ENCODE assay signal across 1 cellular context in the genomic region with DNA sequence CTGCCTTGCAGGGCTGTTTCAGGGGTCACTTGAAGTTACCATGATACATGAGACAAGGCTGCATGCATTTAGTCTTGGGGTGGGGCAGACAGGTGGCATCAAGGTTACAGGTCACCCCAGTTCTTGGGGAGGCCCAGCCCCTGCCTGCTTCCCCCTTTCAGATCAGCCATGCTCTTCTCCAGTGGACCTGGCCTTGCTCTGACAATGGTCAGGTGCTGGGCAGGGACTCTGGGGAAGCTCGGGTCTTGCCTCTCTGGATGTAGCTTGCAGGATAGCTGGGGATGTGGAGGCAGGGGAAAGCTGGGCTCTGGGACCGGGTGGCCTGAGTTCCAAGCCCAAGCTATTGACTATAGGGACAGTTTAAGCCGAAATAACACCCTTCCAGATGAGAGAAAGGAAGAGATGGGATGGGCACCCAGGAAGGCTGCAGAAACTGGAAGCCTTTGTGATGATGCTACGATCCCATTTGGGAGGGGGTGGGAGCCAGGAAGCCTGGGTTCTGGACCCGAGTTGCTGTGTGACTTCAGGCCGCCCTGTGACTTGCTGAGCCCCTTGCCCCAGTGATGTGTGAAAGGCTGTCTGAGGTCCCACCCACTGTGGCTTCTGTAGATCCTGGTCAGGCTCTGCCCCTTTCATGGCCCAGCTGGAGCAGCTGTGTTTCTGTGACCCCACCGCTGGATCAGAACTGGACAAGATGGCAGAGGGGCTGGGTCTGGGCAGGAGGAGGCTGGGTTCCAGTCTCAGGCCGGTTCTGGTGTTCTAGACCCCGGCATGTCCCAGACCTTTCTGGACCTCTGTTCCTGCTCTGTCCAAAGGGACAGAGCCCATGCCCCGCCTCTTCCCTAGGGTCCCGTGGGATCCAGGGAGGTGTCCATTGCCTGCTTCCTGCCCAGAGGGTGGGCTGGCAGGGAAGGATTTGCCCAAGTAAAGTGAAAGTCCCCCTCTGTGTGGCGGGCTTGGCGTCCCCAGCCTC.
TF ChIP-seq lines count a peak whose summit lies in the region.

No MANE protein-coding gene starts in this region.

TF ChIP-seq in H1, 55 proteins besides CTCF, POLR2A, EP300 and RAD21:
- TF ChIP-seq GTF2F1 (IDR thresholded peaks at IDR 0.05; ENCODE audit: borderline replicate concordance, low read depth, low read length) (no peak), RNF2 (IDR thresholded peaks at IDR 0.05; ENCODE audit: borderline replicate concordance, low read depth, low read length, missing control alignments, poor library complexity, severe bottlenecking) (no peak), CTBP2 (IDR thresholded peaks at IDR 0.05; ENCODE audit: borderline replicate concordance, insufficient read depth, insufficient read length, low read length) (no peak), ASH2L (IDR thresholded peaks at IDR 0.05; ENCODE audit: low read length) (no peak), CEBPB (IDR thresholded peaks at IDR 0.05; ENCODE audit: low read depth, low read length) (no peak), HDAC6 (IDR thresholded peaks at IDR 0.05; ENCODE audit: low read depth, low read length) (no peak), POLR2AphosphoS5 (IDR thresholded peaks at IDR 0.05; ENCODE audit: low read depth, low read length) (no peak), RXRA (IDR thresholded peaks at IDR 0.05; ENCODE audit: insufficient read depth, low read depth, low read length) (no peak), RBBP5 (IDR thresholded peaks at IDR 0.05; ENCODE audit: borderline replicate concordance, low read depth, low read length) (no peak), TCF12 (IDR thresholded peaks at IDR 0.05; ENCODE audit: low read depth, low read length) (no peak), EGR1 (IDR thresholded peaks at IDR 0.05; ENCODE audit: borderline replicate concordance, low read depth, low read length) (no peak), KDM4A (IDR thresholded peaks at IDR 0.05; ENCODE audit: low read depth, low read length, severe bottlenecking) (no peak), YY1 (IDR thresholded peaks at IDR 0.05; ENCODE audit: low read depth, low read length) (no peak), RFX5 (IDR thresholded peaks at IDR 0.05; ENCODE audit: borderline replicate concordance, low read depth, low read length) (no peak), CHD2 (IDR thresholded peaks at IDR 0.05; ENCODE audit: low read length) (no peak), ZNF274 (IDR thresholded peaks at IDR 0.05; ENCODE audit: borderline replicate concordance, extremely low read depth, low read length) (no peak), GABPA (IDR thresholded peaks at IDR 0.05; ENCODE audit: borderline replicate concordance, insufficient read depth, low read length) (no peak), POU5F1 (IDR thresholded peaks at IDR 0.05; ENCODE audit: low read depth, low read length) (no peak)
- TF ChIP-seq, protein P1, sequence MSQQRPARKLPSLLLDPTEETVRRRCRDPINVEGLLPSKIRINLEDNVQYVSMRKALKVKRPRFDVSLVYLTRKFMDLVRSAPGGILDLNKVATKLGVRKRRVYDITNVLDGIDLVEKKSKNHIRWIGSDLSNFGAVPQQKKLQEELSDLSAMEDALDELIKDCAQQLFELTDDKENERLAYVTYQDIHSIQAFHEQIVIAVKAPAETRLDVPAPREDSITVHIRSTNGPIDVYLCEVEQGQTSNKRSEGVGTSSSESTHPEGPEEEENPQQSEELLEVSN (IDR thresholded peaks at IDR 0.05), result no peak
